In genomic region chr7:19754521-19755116, GRCh38 we compare ENCODE assay signal across 7 cellular contexts. TPM values are rescaled to one million over a fixed set of nuclear protein-coding genes. Genes with fewer than 3 reads are reported as not detected.
DNase-seq lines count a peak whose midpoint lies in the region; ATAC-seq and TF ChIP-seq lines count a peak whose summit lies in the region.

No MANE protein-coding gene starts in this region.

- DNase-seq in GM10266 (ENCODE audit: extremely low spot score) (peak; percentile 13), SHP77 (lab: John Stamatoyannopoulos, UW) (peak; percentile 32 to 47), fibroblast of pulmonary artery (ENCODE audit: low read depth) (peak; percentile 68), superior temporal gyrus (ENCODE audit: extremely low spot score) (peak; percentile 63)
- DNase-seq in activated naive CD8-positive, alpha-beta T cell treated with anti-CD3 and anti-CD28 coated beads for 36 hours, result no peak

- H3K27me3 Mint-ChIP-seq in activated naive CD8-positive, alpha-beta T cell treated with anti-CD3 and anti-CD28 coated beads for 36 hours, result peaks cover 8% of the 10 kb centered on the region

- no peak overlapping the region for H3K27ac Mint-ChIP-seq in activated naive CD8-positive, alpha-beta T cell treated with anti-CD3 and anti-CD28 coated beads for 36 hours

- H3K9me3 Mint-ChIP-seq in activated naive CD8-positive, alpha-beta T cell treated with anti-CD3 and anti-CD28 coated beads for 36 hours, result no peaks in the 10 kb centered on the region

- H3K4me3 Mint-ChIP-seq in activated naive CD8-positive, alpha-beta T cell treated with anti-CD3 and anti-CD28 coated beads for 36 hours, result no peak overlapping the region

- no peak overlapping the region for H3K4me3 ChIP-seq in fibroblast of pulmonary artery (replicated peaks; ENCODE audit: low read depth, low read length)

- ATAC-seq in HG03378 (IDR thresholded peaks at IDR 0.05; ENCODE audit: unreplicated experiment), result no peak

- no peaks in the 10 kb centered on the region for H3K36me3 Mint-ChIP-seq in activated naive CD8-positive, alpha-beta T cell treated with anti-CD3 and anti-CD28 coated beads for 36 hours

- no peaks in the 10 kb centered on the region for H3K4me1 Mint-ChIP-seq in activated naive CD8-positive, alpha-beta T cell treated with anti-CD3 and anti-CD28 coated beads for 36 hours

- TF ChIP-seq CTCF in GM10266 (IDR thresholded peaks at IDR 0.05; ENCODE audit: control insufficient read depth, insufficient read depth, low read depth, missing control alignments), result peak; percentile 65
- peak; percentile 79 for TF ChIP-seq CTCF in LNCAP (IDR thresholded peaks at IDR 0.05)
- TF ChIP-seq CTCF in fibroblast of pulmonary artery (IDR thresholded peaks at IDR 0.05; ENCODE audit: low read length, missing control alignments), result peak; percentile 72

RNA-seq across cellular contexts. Expression of gene TMEM196, which starts 18.8 kb away (rescaled TPM):
- total RNA-seq in activated naive CD8-positive, alpha-beta T cell treated with anti-CD3 and anti-CD28 coated beads for 36 hours, result not detected

RNA-seq across cellular contexts. Expression of gene POLR1F, which starts 45.8 kb away (rescaled TPM):
- 10 to 100 TPM; 39.0 to 40.5 TPM for total RNA-seq in activated naive CD8-positive, alpha-beta T cell treated with anti-CD3 and anti-CD28 coated beads for 36 hours
